19 cellular contexts compared by ENCODE assay signal in genomic region chr2:215404357-215404719, GRCh38.
"Had no signal": no experiment of that assay in that cellular context is flagged by ENCODE, and none has a peak within 500 bp of the region (broad histone marks: within the 10 kb centered on the region; RNA-seq: fewer than 3 reads in every experiment).

No MANE protein-coding gene starts in this region.

- ATAC-seq: activated T-cell treated with anti-CD3 and anti-CD28 coated beads, Interleukin-2, amount 50 U/mL, for 72 hours; left lung; right cardiac atrium had no signal

- H3K27me3 ChIP-seq: colonic mucosa, heart right ventricle, left lung, stomach had no signal

- H3K36me3 ChIP-seq: colonic mucosa, prostate gland had no signal

- DNase-seq: activated CD4-positive, CD25-positive, alpha-beta regulatory T cell treated with anti-CD3 and anti-CD28 coated beads, Interleukin-2, amount 50 U/mL, for 72 hours; activated CD8-positive, alpha-beta memory T cell treated with anti-CD3 and anti-CD28 coated beads for 24 hours; activated effector memory CD4-positive, alpha-beta T cell treated with anti-CD3 and anti-CD28 coated beads, Interleukin-2, amount 50 U/mL, for 16 hours; activated naive CD4-positive, alpha-beta T cell treated with anti-CD3 and anti-CD28 coated beads, Interleukin-2, amount 50 U/mL, for 16 hours; activated T-cell treated with anti-CD3 and anti-CD28 coated beads, Interleukin-2, amount 50 U/mL, for 72 hours; colonic mucosa; heart right ventricle; left lung; mammary epithelial cell; occipital lobe; right cardiac atrium; small intestine; stimulated activated CD4-positive, alpha-beta T cell treated with anti-CD3 and anti-CD28 coated beads, Interleukin-4, amount 100 ng/mL, for 1 hour; stomach; SW 1271; T-helper 2 cell had no signal

- FAIRE-seq: frontal cortex, small intestine had no signal

- H3K9me3 ChIP-seq: colonic mucosa, heart right ventricle, left lung, prostate gland, stomach had no signal

- H3K4me3 ChIP-seq: colonic mucosa, heart right ventricle, left lung, prostate gland, stomach had no signal

- H3K27ac ChIP-seq: colonic mucosa, left lung, prostate gland, stomach, VCaP had no signal

- H3K4me1 ChIP-seq: colonic mucosa, left lung, prostate gland, stomach had no signal
